ENCODE assay signal across 8 cellular contexts in genomic region chrX:129982300-129983246, GRCh38. TPM values are rescaled to one million over a fixed set of nuclear protein-coding genes. Genes with fewer than 3 reads are reported as not detected.
A peak's percentile ranks its signal among the peaks of the same experiment; 100 is the strongest.
DNase-seq lines count a peak whose midpoint lies in the region; TF ChIP-seq lines count a peak whose summit lies in the region.

BCORL1 (plus strand) TSS chrX:129982635; CDS start chrX:130005232, 22,597 bp downstream.

- H3K36me3 ChIP-seq in H7 (replicated peaks; ENCODE audit: control insufficient read depth, insufficient read depth, low read length): no peaks in the 10 kb centered on the region

- peaks cover 16% of the 10 kb centered on the region for H3K27me3 Mint-ChIP-seq in activated T-helper 2 cell treated with anti-CD3 and anti-CD28 coated beads, Interferon-gamma antibody, Interleukin-2, Interleukin-4, amounts not matched to agents 10 μg/mL and 5 μg/mL and 100 μg/mL, durations not matched to agents 14 hours and 24 hours and 36 hours (ENCODE audit: low read depth)
- peaks cover 6% of the 10 kb centered on the region for H3K27me3 Mint-ChIP-seq in nephron progenitor cell (ENCODE audit: low read depth, poor library complexity)
- no peaks in the 10 kb centered on the region for H3K27me3 Mint-ChIP-seq in stimulated activated naive CD8-positive, alpha-beta T cell treated with anti-CD3 and anti-CD28 coated beads, Interleukin-15, Interleukin-2, amounts not matched to agents 100 ng/mL and 50 ng/mL, for 24 hours

- peaks cover 14% of the 10 kb centered on the region for H3K4me1 Mint-ChIP-seq in activated T-helper 2 cell treated with anti-CD3 and anti-CD28 coated beads, Interferon-gamma antibody, Interleukin-2, Interleukin-4, amounts not matched to agents 10 μg/mL and 5 μg/mL and 100 μg/mL, durations not matched to agents 14 hours and 24 hours and 36 hours (ENCODE audit: low read depth)
- peaks cover 34% of the 10 kb centered on the region for H3K4me1 Mint-ChIP-seq in nephron progenitor cell
- peaks cover 15% of the 10 kb centered on the region for H3K4me1 Mint-ChIP-seq in stimulated activated naive CD8-positive, alpha-beta T cell treated with anti-CD3 and anti-CD28 coated beads, Interleukin-15, Interleukin-2, amounts not matched to agents 100 ng/mL and 50 ng/mL, for 24 hours (ENCODE audit: low read depth)

- H3K4me3 ChIP-seq in H7 (ENCODE audit: insufficient read depth, low read depth, low read length): peak within 1 kb of the TSS; percentile 59
- H3K4me3 ChIP-seq in fibroblast of the aortic adventitia (ENCODE audit: low read depth, low read length): peak within 1 kb of the TSS; percentile 66

- no peak for TF ChIP-seq CTCF in fibroblast of the aortic adventitia (IDR thresholded peaks at IDR 0.05; ENCODE audit: insufficient read depth, low read length)
- TF ChIP-seq CTCF in nephron progenitor cell (IDR thresholded peaks at IDR 0.05): no peak

- H3K27ac Mint-ChIP-seq in activated T-helper 2 cell treated with anti-CD3 and anti-CD28 coated beads, Interferon-gamma antibody, Interleukin-2, Interleukin-4, amounts not matched to agents 10 μg/mL and 5 μg/mL and 100 μg/mL, durations not matched to agents 14 hours and 24 hours and 36 hours: no peak within 1 kb of the TSS
- no peak within 1 kb of the TSS for H3K27ac Mint-ChIP-seq in nephron progenitor cell
- peak within 1 kb of the TSS; percentile 58 for H3K27ac Mint-ChIP-seq in stimulated activated naive CD8-positive, alpha-beta T cell treated with anti-CD3 and anti-CD28 coated beads, Interleukin-15, Interleukin-2, amounts not matched to agents 100 ng/mL and 50 ng/mL, for 24 hours

- H3K4me3 Mint-ChIP-seq in activated T-helper 2 cell treated with anti-CD3 and anti-CD28 coated beads, Interferon-gamma antibody, Interleukin-2, Interleukin-4, amounts not matched to agents 10 μg/mL and 5 μg/mL and 100 μg/mL, durations not matched to agents 14 hours and 24 hours and 36 hours (ENCODE audit: low read depth): no peak within 1 kb of the TSS
- no peak within 1 kb of the TSS for H3K4me3 Mint-ChIP-seq in nephron progenitor cell
- H3K4me3 Mint-ChIP-seq in stimulated activated naive CD8-positive, alpha-beta T cell treated with anti-CD3 and anti-CD28 coated beads, Interleukin-15, Interleukin-2, amounts not matched to agents 100 ng/mL and 50 ng/mL, for 24 hours: peak within 1 kb of the TSS; percentile 76

- in situ Hi-C loops in G401 (cut with HindIII; ENCODE audit: low sequenced_read_pairs): no loop called here

- DNase-seq in G401 (ENCODE audit: low spot score): peak; percentile 93
- DNase-seq in H7: peak; percentile 98
- peak; percentile 85 for DNase-seq in LoVo (ENCODE audit: low spot score)
- DNase-seq in RPMI8226: peak; percentile 93
- DNase-seq in activated T-helper 2 cell treated with anti-CD3 and anti-CD28 coated beads, Interferon-gamma antibody, Interleukin-2, Interleukin-4, amounts not matched to agents 10 μg/mL and 5 μg/mL and 100 μg/mL, durations not matched to agents 14 hours and 24 hours and 36 hours (ENCODE audit: low spot score): peak; percentile 83
- peak; percentile 91 for DNase-seq in fibroblast of the aortic adventitia (ENCODE audit: low read depth)
- peak; percentile 85 for DNase-seq in nephron progenitor cell

- H3K27me3 ChIP-seq in H7 (ENCODE audit: control insufficient read depth, insufficient read depth, low read length): peaks cover 65% of the 10 kb centered on the region

- no peaks in the 10 kb centered on the region for H3K9me3 Mint-ChIP-seq in activated T-helper 2 cell treated with anti-CD3 and anti-CD28 coated beads, Interferon-gamma antibody, Interleukin-2, Interleukin-4, amounts not matched to agents 10 μg/mL and 5 μg/mL and 100 μg/mL, durations not matched to agents 14 hours and 24 hours and 36 hours
- H3K9me3 Mint-ChIP-seq in nephron progenitor cell: peaks cover 49% of the 10 kb centered on the region
- H3K9me3 Mint-ChIP-seq in stimulated activated naive CD8-positive, alpha-beta T cell treated with anti-CD3 and anti-CD28 coated beads, Interleukin-15, Interleukin-2, amounts not matched to agents 100 ng/mL and 50 ng/mL, for 24 hours: no peaks in the 10 kb centered on the region

- no peaks in the 10 kb centered on the region for H3K36me3 Mint-ChIP-seq in activated T-helper 2 cell treated with anti-CD3 and anti-CD28 coated beads, Interferon-gamma antibody, Interleukin-2, Interleukin-4, amounts not matched to agents 10 μg/mL and 5 μg/mL and 100 μg/mL, durations not matched to agents 14 hours and 24 hours and 36 hours (ENCODE audit: low read depth)
- H3K36me3 Mint-ChIP-seq in nephron progenitor cell (ENCODE audit: low read depth): peaks cover 6% of the 10 kb centered on the region
- no peaks in the 10 kb centered on the region for H3K36me3 Mint-ChIP-seq in stimulated activated naive CD8-positive, alpha-beta T cell treated with anti-CD3 and anti-CD28 coated beads, Interleukin-15, Interleukin-2, amounts not matched to agents 100 ng/mL and 50 ng/mL, for 24 hours (ENCODE audit: low read depth)

- intact Hi-C loops in activated T-helper 2 cell treated with anti-CD3 and anti-CD28 coated beads, Interferon-gamma antibody, Interleukin-2, Interleukin-4, amounts not matched to agents 10 μg/mL and 5 μg/mL and 100 μg/mL, durations not matched to agents 14 hours and 24 hours and 36 hours (cut with micrococcal nuclease): loop anchor here (1.0 to 5.0 kb wide), 4 partner anchors 22 to 76 kb away; partner anchors contain the start of gene UTP14A

RNA-seq across cellular contexts. Expression of gene BCORL1, which starts in this region (rescaled TPM):
- total RNA-seq in G401 (2014; rRNA removed; shearing (Covaris generic)): 1.4 and 3.4 TPM in 2 replicates
- 2.4 and 2.5 TPM in 2 replicates for total RNA-seq in H7 (2014; rRNA removed; shearing (Covaris generic))
- 14.9 and 16.2 TPM in 2 replicates for total RNA-seq in activated T-helper 2 cell treated with anti-CD3 and anti-CD28 coated beads, Interferon-gamma antibody, Interleukin-2, Interleukin-4, amounts not matched to agents 10 μg/mL and 5 μg/mL and 100 μg/mL, durations not matched to agents 14 hours and 24 hours and 36 hours
- 0.49 and 1.9 TPM in 2 replicates for total RNA-seq in fibroblast of the aortic adventitia (ENCODE audit: low replicate concordance)

Comparison
In these comparisons a context has a peak if more than half of its experiments do, and no peak if none do; other contexts are left out.
1. Peak in every context shown above with its lines: DNase-seq and H3K4me3 ChIP-seq.